12 cellular contexts compared by ENCODE assay signal in the genomic region with DNA sequence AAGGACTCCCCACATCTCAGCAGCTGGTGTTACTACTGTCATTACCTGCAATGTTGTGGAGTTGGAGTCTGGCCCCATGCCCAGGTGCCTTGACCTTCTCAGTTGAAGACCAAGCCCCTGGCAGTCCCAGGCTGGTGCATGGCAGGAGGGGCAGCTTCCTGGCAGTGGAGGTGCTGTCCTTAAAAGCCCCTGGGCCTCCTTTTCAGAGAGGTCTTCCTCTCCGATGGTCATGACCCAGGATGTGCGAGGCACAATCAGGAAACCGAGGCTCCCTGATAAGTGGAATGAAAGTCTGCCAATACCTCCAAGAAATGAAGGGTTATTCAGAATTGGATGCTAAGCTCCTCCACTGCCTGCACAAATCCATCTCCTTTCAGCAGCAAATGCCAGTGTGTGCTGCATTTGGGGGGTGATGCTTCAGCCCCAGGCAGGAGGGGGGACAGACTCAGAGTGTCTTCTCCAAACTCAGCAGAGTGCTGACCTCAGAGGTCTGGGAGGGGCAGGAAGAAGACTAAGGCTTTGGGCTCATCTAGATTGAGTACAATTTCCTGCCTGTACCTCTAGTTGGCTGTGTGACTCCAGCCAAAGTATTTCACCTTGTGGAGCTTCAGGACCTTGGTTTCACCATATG.
A peak's percentile ranks its signal among the peaks of the same experiment; 100 is the strongest.
DNase-seq lines count a peak whose midpoint lies in the region; ATAC-seq and TF ChIP-seq lines count a peak whose summit lies in the region.
"Had no signal": no experiment of that assay in that cellular context is flagged by ENCODE, and none has a peak within 500 bp of the region (broad histone marks: within the 10 kb centered on the region; RNA-seq: fewer than 3 reads in every experiment).

No MANE protein-coding gene starts in this region.

- no peak overlapping the region for H3K14ac ChIP-seq in neuronal stem cell (ENCODE audit: low read length)

- H3K4ac ChIP-seq in neuronal stem cell (ENCODE audit: low read length): no peak overlapping the region

- no peaks in the 10 kb centered on the region for H3K27me3 ChIP-seq in lower lobe of right lung (ENCODE audit: low read depth)
- H3K27me3 ChIP-seq in neuronal stem cell (ENCODE audit: control insufficient read depth in 3 of 3, insufficient read depth in 3 of 3, low read depth in 1 of 3, low read length in 3 of 3): no peaks in the 10 kb centered on the region
- H3K27me3 ChIP-seq: sigmoid colon had no signal

- H2BK120ac ChIP-seq in neuronal stem cell (ENCODE audit: low read depth, low read length): no peak overlapping the region

- H3K27me3 Mint-ChIP-seq in T-helper 1 cell treated with Interleukin-12 subunit alpha and Interleukin-12 subunit beta and Interleukin-4 antibody, amounts not matched to agents 30 μg/mL and 1 μg/mL, for 36 hours (ENCODE audit: low read depth): no peaks in the 10 kb centered on the region

- H3K4me2 ChIP-seq in neuronal stem cell (ENCODE audit: insufficient read depth, low read length, poor library complexity, severe bottlenecking): no peak overlapping the region

- H2AFZ ChIP-seq in neuronal stem cell (ENCODE audit: low read length): no peak overlapping the region

- no peak overlapping the region for H3K23ac ChIP-seq in neuronal stem cell (ENCODE audit: low read depth, low read length, poor library complexity)

- no peak for DNase-seq in lower lobe of right lung
- DNase-seq in neuronal stem cell (ENCODE audit: low spot score): no peak
- DNase-seq in HUDEP-2 (lab: John Stamatoyannopoulos, UW; ENCODE audit: unreplicated experiment in 76 of 76): no peak
- DNase-seq: activated CD4-positive, alpha-beta T cell treated with anti-CD3 and anti-CD28 coated beads for 48 hours; NCI-H2081; RPMI8226; sigmoid colon had no signal

- no peak overlapping the region for H3K18ac ChIP-seq in neuronal stem cell (ENCODE audit: low read length)

- H3K4me1 Mint-ChIP-seq in T-helper 1 cell treated with Interleukin-12 subunit alpha and Interleukin-12 subunit beta and Interleukin-4 antibody, amounts not matched to agents 30 μg/mL and 1 μg/mL, for 36 hours (ENCODE audit: low read depth): peaks cover 46% of the 10 kb centered on the region

- H3K79me1 ChIP-seq in neuronal stem cell (ENCODE audit: low read depth, low read length): peaks cover 6% of the 10 kb centered on the region

- peaks cover 2% of the 10 kb centered on the region for H3K36me3 Mint-ChIP-seq in T-helper 1 cell treated with Interleukin-12 subunit alpha and Interleukin-12 subunit beta and Interleukin-4 antibody, amounts not matched to agents 30 μg/mL and 1 μg/mL, for 36 hours (ENCODE audit: low read depth)

- no peak overlapping the region for H3K9ac ChIP-seq in neuronal stem cell (ENCODE audit: low read depth, low read length, poor library complexity)

- no peak overlapping the region for H4K91ac ChIP-seq in neuronal stem cell (ENCODE audit: low read depth, low read length, poor library complexity)

- H3K4me3 Mint-ChIP-seq in T-helper 1 cell treated with Interleukin-12 subunit alpha and Interleukin-12 subunit beta and Interleukin-4 antibody, amounts not matched to agents 30 μg/mL and 1 μg/mL, for 36 hours: peak overlapping the region; percentile 51

- intact Hi-C loops in lower lobe of right lung (cut with DNase I): no loop called here

- H3K4me3 ChIP-seq in lower lobe of right lung: no peak overlapping the region
- H3K4me3 ChIP-seq in neuronal stem cell (ENCODE audit: low read length in 2 of 2): no peak overlapping the region
- H3K4me3 ChIP-seq: sigmoid colon had no signal

- H2BK15ac ChIP-seq in neuronal stem cell (ENCODE audit: low read length): no peak overlapping the region

- no peak overlapping the region for H2BK5ac ChIP-seq in neuronal stem cell (ENCODE audit: low read length)

- H3K4me1 ChIP-seq in lower lobe of right lung (peaks cover 83% of the 10 kb centered on the region), neuronal stem cell (ENCODE audit: control insufficient read depth in 2 of 2, insufficient read depth in 1 of 2, low read depth in 1 of 2, low read length in 2 of 2) (no peaks in the 10 kb centered on the region)

- H2BK12ac ChIP-seq in neuronal stem cell (ENCODE audit: low read length): no peak overlapping the region

- no peak overlapping the region for H4K8ac ChIP-seq in neuronal stem cell (ENCODE audit: low read depth, low read length)

- no CpG with 5 or more reads among the region's 3 CpGs for WGBS in neuronal stem cell (ENCODE audit: extremely low coverage in 2 of 2, insufficient read length in 2 of 2, insufficient replicate concordance in 1 of 2), 2 donors

- H3K27ac Mint-ChIP-seq in T-helper 1 cell treated with Interleukin-12 subunit alpha and Interleukin-12 subunit beta and Interleukin-4 antibody, amounts not matched to agents 30 μg/mL and 1 μg/mL, for 36 hours: peak overlapping the region; percentile 67

- no peaks in the 10 kb centered on the region for H3K9me3 ChIP-seq in lower lobe of right lung
- H3K9me3 ChIP-seq in neuronal stem cell (replicated peaks in 1 of 2; ENCODE audit: control insufficient read depth in 2 of 2, insufficient read depth in 1 of 2, low read depth in 1 of 2, low read length in 2 of 2): no peaks in the 10 kb centered on the region
- H3K9me3 ChIP-seq: sigmoid colon had no signal

- H3K36me3 ChIP-seq in lower lobe of right lung (peaks cover 12% of the 10 kb centered on the region), neuronal stem cell (replicated peaks in 1 of 2; ENCODE audit: control insufficient read depth in 2 of 2, insufficient read depth in 2 of 2, low read length in 2 of 2) (peaks cover 21 to 91% of the 10 kb centered on the region in 2 donors)

- ATAC-seq in GM18511 (IDR thresholded peaks at IDR 0.05; ENCODE audit: unreplicated experiment) (peak; percentile 17), GM21526 (IDR thresholded peaks at IDR 0.05; ENCODE audit: low FRiP score, unreplicated experiment) (peak; percentile 1), lower lobe of right lung (no peak), HG03457 (IDR thresholded peaks at IDR 0.05; ENCODE audit: unreplicated experiment) (no peak), HG02970 (IDR thresholded peaks at IDR 0.05; ENCODE audit: low FRiP score, unreplicated experiment) (no peak)

- no peak overlapping the region for H2AK5ac ChIP-seq in neuronal stem cell (ENCODE audit: low read depth, low read length)

- H3K27ac ChIP-seq in lower lobe of right lung (peak overlapping the region; percentile 20), neuronal stem cell (replicated peaks; ENCODE audit: low read length) (no peak overlapping the region)
- H3K27ac ChIP-seq: sigmoid colon had no signal

- no peak for TF ChIP-seq CTCF in lower lobe of right lung (IDR thresholded peaks at IDR 0.05)

- H3K9me3 Mint-ChIP-seq in T-helper 1 cell treated with Interleukin-12 subunit alpha and Interleukin-12 subunit beta and Interleukin-4 antibody, amounts not matched to agents 30 μg/mL and 1 μg/mL, for 36 hours: no peaks in the 10 kb centered on the region

Comparison
In these comparisons a context has a peak if more than half of its experiments do, and no peak if none do; other contexts are left out.
1. ATAC-seq: peak in GM18511 (single experiment) and GM21526 (single experiment); none in lower lobe of right lung (0 of 2), HG03457 (single experiment) and HG02970 (single experiment).